1 cellular context compared by ENCODE assay signal in the genomic region with DNA sequence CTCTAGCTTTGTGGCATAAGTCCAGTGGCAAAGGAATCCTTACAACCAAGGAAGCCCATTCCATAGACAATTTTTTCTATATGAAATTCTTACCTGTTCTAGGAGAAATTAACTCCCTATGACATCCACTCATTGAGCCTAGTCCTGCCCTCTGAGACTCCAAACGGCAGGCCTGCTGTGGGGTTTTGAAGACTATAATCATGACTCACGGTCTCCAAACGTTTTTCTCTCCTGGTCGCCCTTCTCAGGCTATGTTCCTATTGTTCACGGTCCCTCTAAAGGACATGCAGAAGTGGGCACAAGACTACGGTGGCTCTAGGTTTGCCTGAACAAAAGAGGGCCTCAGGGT.
TF ChIP-seq lines count a peak whose summit lies in the region.

No MANE protein-coding gene starts in this region.

TF ChIP-seq in A549, 52 proteins besides CTCF, POLR2A, EP300 and RAD21 (continued from another document):
- TF ChIP-seq GATA3 (IDR thresholded peaks at IDR 0.05; ENCODE audit: borderline replicate concordance), result no peak
